Comparison of ENCODE assay signal across 25 cellular contexts in genomic region chr3:10289785-10290355, GRCh38. TPM values are rescaled to one million over a fixed set of nuclear protein-coding genes. Genes with fewer than 3 reads are reported as not detected.
DNase-seq lines count a peak whose midpoint lies in the region; ATAC-seq and TF ChIP-seq lines count a peak whose summit lies in the region.
"Had no signal": no experiment of that assay in that cellular context is flagged by ENCODE, and none has a peak within 500 bp of the region (broad histone marks: within the 10 kb centered on the region; RNA-seq: fewer than 3 reads in every experiment).

No MANE protein-coding gene starts in this region.

- POLR2A ChIA-PET in HEK293T (lab: Yijun Ruan, JAX), result no interaction called here

- H3K9me3 Mint-ChIP-seq in stimulated activated naive CD8-positive, alpha-beta T cell treated with anti-CD3 and anti-CD28 coated beads, Interleukin-15, amount 100 ng/mL, for 72 hours, result no peaks in the 10 kb centered on the region
- H3K9me3 Mint-ChIP-seq: CD4-positive, alpha-beta T cell; memory B cell; T-helper 2 cell treated with Interferon-gamma antibody and Interleukin-4, amounts not matched to agents 5 μg/mL and 100 μg/mL, for 36 hours had no signal

- no peak overlapping the region for H4K8ac ChIP-seq in mesendoderm (ENCODE audit: low read depth, low read length)

- no peak overlapping the region for H3K9ac ChIP-seq in mesendoderm (ENCODE audit: low read length)

- ATAC-seq in stimulated activated naive CD8-positive, alpha-beta T cell treated with anti-CD3 and anti-CD28 coated beads, Interleukin-15, amount 100 ng/mL, for 72 hours, result no peak
- ATAC-seq in stimulated activated naive CD8-positive, alpha-beta T cell treated with anti-CD3 and anti-CD28 coated beads, Interleukin-15, Interleukin-2, amounts not matched to agents 100 U/mL and 50 U/mL, for 24 hours, result no peak
- ATAC-seq: sciatic nerve had no signal

- H3K4me1 Mint-ChIP-seq in stimulated activated naive CD8-positive, alpha-beta T cell treated with anti-CD3 and anti-CD28 coated beads, Interleukin-15, amount 100 ng/mL, for 72 hours, result peaks cover 42% of the 10 kb centered on the region

- peaks cover 7% of the 10 kb centered on the region for H3K4me1 ChIP-seq in mesendoderm (ENCODE audit: control insufficient read depth, low read depth, low read length)

- no peak overlapping the region for H3K27ac ChIP-seq in mesendoderm (ENCODE audit: low read depth, low read length)
- H3K27ac ChIP-seq: coronary artery, ovary, SK-N-MC had no signal

- H3K4me3 Mint-ChIP-seq in stimulated activated naive CD8-positive, alpha-beta T cell treated with anti-CD3 and anti-CD28 coated beads, Interleukin-15, amount 100 ng/mL, for 72 hours, result no peak overlapping the region
- H3K4me3 Mint-ChIP-seq: CD4-positive, alpha-beta T cell; memory B cell; T-helper 2 cell treated with Interferon-gamma antibody and Interleukin-4, amounts not matched to agents 5 μg/mL and 100 μg/mL, for 36 hours had no signal

- no peak overlapping the region for H2BK15ac ChIP-seq in mesendoderm (replicated peaks; ENCODE audit: low read depth)

- no peak overlapping the region for H3K4me2 ChIP-seq in mesendoderm (ENCODE audit: low read length)

- no peak overlapping the region for H2AK5ac ChIP-seq in mesendoderm (ENCODE audit: low read length)

- H2BK120ac ChIP-seq in mesendoderm (ENCODE audit: low read depth, low read length), result no peak overlapping the region

- H3K79me1 ChIP-seq in mesendoderm (ENCODE audit: low read length), result no peaks in the 10 kb centered on the region

- H4K5ac ChIP-seq in mesendoderm (ENCODE audit: low read length), result no peak overlapping the region

- no peaks in the 10 kb centered on the region for H3K36me3 ChIP-seq in mesendoderm (ENCODE audit: control insufficient read depth, insufficient read depth, low read length)
- H3K36me3 ChIP-seq: ovary had no signal

- H3K23ac ChIP-seq in mesendoderm (ENCODE audit: low read length), result no peak overlapping the region

- H2BK5ac ChIP-seq in mesendoderm (ENCODE audit: low read length), result no peak overlapping the region

- no peak for DNase-seq in stimulated activated naive CD8-positive, alpha-beta T cell treated with anti-CD3 and anti-CD28 coated beads, Interleukin-15, amount 100 ng/mL, for 72 hours
- DNase-seq in stimulated activated naive CD8-positive, alpha-beta T cell treated with anti-CD3 and anti-CD28 coated beads, Interleukin-15, Interleukin-2, amounts not matched to agents 100 U/mL and 50 U/mL, for 24 hours, result no peak
- peak; percentile 44 for DNase-seq in NCI-H69 (lab: John Stamatoyannopoulos, UW)
- peak; percentile 49 for DNase-seq in mesendoderm
- DNase-seq in COR-L47 (lab: John Stamatoyannopoulos, UW), result no peak
- DNase-seq in HEK293T (ENCODE audit: extremely low spot score), result no peak
- no peak for DNase-seq in activated CD4-positive, CD25-positive, alpha-beta regulatory T cell treated with anti-CD3 and anti-CD28 coated beads, Interleukin-2, amount 50 U/mL, for 72 hours
- DNase-seq: activated CD4-positive, alpha-beta T cell treated with anti-CD3 and anti-CD28 coated beads, Interleukin-2, amount 50 U/mL, for 48 hours; activated CD8-positive, alpha-beta memory T cell treated with anti-CD3 and anti-CD28 coated beads, Interleukin-2, amount 50 U/mL, for 48 hours; activated gamma-delta T cell; amniotic stem cell; CD4-positive, alpha-beta T cell; NCI-H1092 treated with DMSO at 0.1 percent for 48 hours; NCI-H2029 treated with DMSO at 0.1 percent for 48 hours; NCI-H510A; ovary; RPMI8226; stimulated activated CD8-positive, alpha-beta memory T cell treated with anti-CD3 and anti-CD28 coated beads, Interleukin-4, amount 100 ng/mL, for 48 hours; substantia nigra had no signal

- CTCF ChIA-PET in HEK293T (lab: Yijun Ruan, JAX), result no interaction called here

- no peaks in the 10 kb centered on the region for H3K27me3 Mint-ChIP-seq in stimulated activated naive CD8-positive, alpha-beta T cell treated with anti-CD3 and anti-CD28 coated beads, Interleukin-15, amount 100 ng/mL, for 72 hours
- H3K27me3 Mint-ChIP-seq: CD4-positive, alpha-beta T cell; memory B cell had no signal

- H3K18ac ChIP-seq in mesendoderm (ENCODE audit: low read length), result no peak overlapping the region

- no peak overlapping the region for H3K4ac ChIP-seq in mesendoderm (ENCODE audit: low read depth, low read length)

- H3K27ac Mint-ChIP-seq in stimulated activated naive CD8-positive, alpha-beta T cell treated with anti-CD3 and anti-CD28 coated beads, Interleukin-15, amount 100 ng/mL, for 72 hours, result peak overlapping the region; percentile 42 to 72
- H3K27ac Mint-ChIP-seq: CD4-positive, alpha-beta T cell; T-helper 2 cell treated with Interferon-gamma antibody and Interleukin-4, amounts not matched to agents 5 μg/mL and 100 μg/mL, for 36 hours had no signal

- WGBS in mesendoderm (ENCODE audit: extremely low coverage, insufficient coverage, low lambda C conversion rate), result no CpG with 5 or more reads among the region's 9 CpGs

- H3K4me3 ChIP-seq in mesendoderm (ENCODE audit: low read length), result no peak overlapping the region
- H3K4me3 ChIP-seq: coronary artery, ovary, SK-N-MC had no signal

- no peaks in the 10 kb centered on the region for H3K27me3 ChIP-seq in mesendoderm (ENCODE audit: insufficient read depth, low read length, poor library complexity)
- H3K27me3 ChIP-seq: ovary had no signal

- H3K79me2 ChIP-seq in mesendoderm (ENCODE audit: control insufficient read depth, insufficient read depth, low read length), result no peaks in the 10 kb centered on the region

- no peak overlapping the region for H3K56ac ChIP-seq in mesendoderm (ENCODE audit: low read length)

TF ChIP-seq in HEK293T, 16 proteins besides CTCF, POLR2A, EP300 and RAD21:
- TF ChIP-seq SP1 (IDR thresholded peaks at IDR 0.05), result no peak
- TF ChIP-seq CTBP1 (IDR thresholded peaks at IDR 0.05; ENCODE audit: borderline replicate concordance), result no peak
- no peak for TF ChIP-seq FOXM1 (IDR thresholded peaks at IDR 0.05; ENCODE audit: borderline replicate concordance)
- no peak for TF ChIP-seq SUZ12 (IDR thresholded peaks at IDR 0.05)
- TF ChIP-seq ARNT (IDR thresholded peaks at IDR 0.05), result no peak
- TF ChIP-seq BHLHE40 (IDR thresholded peaks at IDR 0.05; ENCODE audit: borderline replicate concordance), result no peak
- TF ChIP-seq TARDBP (IDR thresholded peaks at IDR 0.05), result no peak
- no peak for TF ChIP-seq FOXA1 (IDR thresholded peaks at IDR 0.05)
- no peak for TF ChIP-seq PKNOX1 (IDR thresholded peaks at IDR 0.05)
- TF ChIP-seq ELF4 (IDR thresholded peaks at IDR 0.05), result no peak
- no peak for TF ChIP-seq ZNF384 (IDR thresholded peaks at IDR 0.05)
- no peak for TF ChIP-seq NFRKB (IDR thresholded peaks at IDR 0.05)
- no peak for TF ChIP-seq L3MBTL2 (conservative IDR thresholded peaks at IDR 0.05)
- TF ChIP-seq FOXK2 (IDR thresholded peaks at IDR 0.05), result no peak
- TF ChIP-seq LEF1 (IDR thresholded peaks at IDR 0.05; ENCODE audit: borderline replicate concordance), result no peak
- TF ChIP-seq HDGF (IDR thresholded peaks at IDR 0.05; ENCODE audit: borderline replicate concordance), result no peak

RNA-seq across cellular contexts. Expression of gene GHRL, which starts 2.9 kb away (rescaled TPM):
- 0.66 TPM for polyA plus RNA-seq in mesendoderm (2013, experiment 1 of 2)
- 0.34 TPM for polyA plus RNA-seq in mesendoderm (2013, experiment 2 of 2)
- polyA plus RNA-seq: AG04450 had no signal

RNA-seq across cellular contexts. Expression of gene SEC13, which starts 31.0 kb away (rescaled TPM):
- 117 TPM for polyA plus RNA-seq in mesendoderm (2013, experiment 1 of 2)
- polyA plus RNA-seq in mesendoderm (2013, experiment 2 of 2), result 116 TPM

RNA-seq across cellular contexts. Expression of gene TATDN2, which starts 41.6 kb away (rescaled TPM):
- polyA plus RNA-seq in mesendoderm (2013, experiment 1 of 2), result 21.1 TPM
- 22.4 TPM for polyA plus RNA-seq in mesendoderm (2013, experiment 2 of 2)

Comparison
In these comparisons a context has a peak if more than half of its experiments do, and no peak if none do; other contexts are left out.
1. DNase-seq: peak in NCI-H69 (single experiment) and mesendoderm (single experiment); none in stimulated activated naive CD8-positive, alpha-beta T cell treated with anti-CD3 and anti-CD28 coated beads, Interleukin-15, amount 100 ng/mL, for 72 hours (0 of 2), stimulated activated naive CD8-positive, alpha-beta T cell treated with anti-CD3 and anti-CD28 coated beads, Interleukin-15, Interleukin-2, amounts not matched to agents 100 U/mL and 50 U/mL, for 24 hours (single experiment), COR-L47 (single experiment), HEK293T (single experiment) and activated CD4-positive, CD25-positive, alpha-beta regulatory T cell treated with anti-CD3 and anti-CD28 coated beads, Interleukin-2, amount 50 U/mL, for 72 hours (single experiment).